In the genomic region with DNA sequence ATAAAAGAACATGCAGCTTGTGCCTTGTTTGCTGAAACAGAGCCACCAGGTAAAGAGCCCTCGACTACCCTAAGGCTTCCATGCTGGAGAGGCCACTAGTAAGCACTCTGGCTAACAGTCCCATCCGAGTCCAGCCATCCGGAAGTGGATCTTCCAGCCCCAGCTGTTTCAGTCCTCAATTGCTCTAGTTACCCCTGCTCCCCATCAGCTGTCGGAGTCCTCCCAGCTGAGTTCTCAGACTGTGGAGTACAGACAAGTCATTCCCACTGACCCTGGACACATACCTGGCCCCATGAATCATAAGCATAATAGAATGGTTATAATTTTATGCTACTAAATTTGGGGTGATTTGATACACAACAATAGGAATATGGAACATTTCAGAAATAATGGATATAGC, we compare ENCODE assay signal across 4 cellular contexts.
"Had no signal": no experiment of that assay in that cellular context is flagged by ENCODE, and none has a peak within 500 bp of the region (broad histone marks: within the 10 kb centered on the region; RNA-seq: fewer than 3 reads in every experiment).

No MANE protein-coding gene starts in this region.

- H3K4me3 ChIP-seq: GM23338 had no signal

- H3K4me2 ChIP-seq: GM23338 had no signal

- H2AFZ ChIP-seq: GM23338 had no signal

- ATAC-seq: GM23338 had no signal

- DNase-seq: H9, HCEC 1CT, KBM-7 had no signal
